Comparison of ENCODE assay signal across 8 cellular contexts in genomic region chr1:156801409-156802121, GRCh38. TPM values are rescaled to one million over a fixed set of nuclear protein-coding genes. Genes with fewer than 3 reads are reported as not detected.
DNase-seq lines count a peak whose midpoint lies in the region; ATAC-seq and TF ChIP-seq lines count a peak whose summit lies in the region.

No MANE protein-coding gene starts in this region.

- CTCF ChIA-PET in AG04449 (lab: Yijun Ruan, JAX) (interaction anchor here (0.8 to 29.3 kb wide), 25 partner anchors 10 to 125 kb away, joined by 3 to 476 read pairs (median 7); partner anchors contain the start of genes INSRR, ISG20L2, LRRC71 and METTL25B), mammary epithelial cell (lab: Charles Lee; ENCODE audit: low non-redundant PET) (no interaction called here)
- CTCF ChIA-PET in activated CD8-positive, alpha-beta T cell treated with anti-CD3 and anti-CD28 coated beads for 36 hours (lab: Charles Lee) = interaction anchor here (1.2 to 10.4 kb wide), 9 partner anchors 9 to 126 kb away, joined by 4 to 214 read pairs (median 6); partner anchors contain the start of genes INSRR and NTRK1

- BruUV-seq in mammary epithelial cell (replicated peaks; lab: Mats Ljungman, UMichigan) = no TSS peak

- peak; percentile 58 for TF ChIP-seq CTCF in AG04449 (IDR thresholded peaks at IDR 0.05; ENCODE audit: insufficient read depth, low read length, missing control alignments)
- no peak for TF ChIP-seq CTCF in activated CD8-positive, alpha-beta T cell treated with anti-CD3 and anti-CD28 coated beads for 36 hours (IDR thresholded peaks at IDR 0.05)
- peak; percentile 56 for TF ChIP-seq CTCF in cardiac muscle cell (IDR thresholded peaks at IDR 0.05; ENCODE audit: low read depth, low read length)
- TF ChIP-seq CTCF in mammary epithelial cell (conservative IDR thresholded peaks at IDR 0.05 in 1 of 2, IDR thresholded peaks at IDR 0.05 in 1 of 2; ENCODE audit: extremely low read depth in 1 of 2, insufficient read depth in 1 of 2, low read depth in 1 of 2, low read length in 2 of 2) = no peak

- no peak overlapping the region for H3K4me3 Mint-ChIP-seq in activated CD8-positive, alpha-beta T cell treated with anti-CD3 and anti-CD28 coated beads for 36 hours

- in situ Hi-C loops in mammary epithelial cell (cut with MboI; ENCODE audit: low sequenced_read_pairs in 2 of 2) = no loop called here

- ATAC-seq in activated CD8-positive, alpha-beta T cell treated with anti-CD3 and anti-CD28 coated beads for 36 hours = no peak
- ATAC-seq in HG03108 (IDR thresholded peaks at IDR 0.05; ENCODE audit: unreplicated experiment) = no peak
- ATAC-seq in GM19467 (IDR thresholded peaks at IDR 0.05; ENCODE audit: unreplicated experiment) = no peak

- H3K36me3 ChIP-seq in cardiac muscle cell (peaks cover 33% of the 10 kb centered on the region), mammary epithelial cell (ENCODE audit: insufficient read depth, low read length) (peaks cover 19% of the 10 kb centered on the region)

- H3K4me3 ChIP-seq in AG04449 (ENCODE audit: low read depth, low read length) (no peak overlapping the region), cardiac muscle cell (no peak overlapping the region), mammary epithelial cell (replicated peaks in 1 of 3; ENCODE audit: insufficient read depth in 1 of 3, low read depth in 2 of 3, low read length in 3 of 3) (no peak overlapping the region)

- 94% methylated on average over 7 of the region's 7 CpGs for WGBS in mammary epithelial cell (ENCODE audit: low coverage, missing lambda C conversion rate)

- H3K4me1 ChIP-seq in cardiac muscle cell (ENCODE audit: low read depth) (peaks cover 14% of the 10 kb centered on the region), mammary epithelial cell (ENCODE audit: insufficient read depth, low read length) (no peaks in the 10 kb centered on the region)

- no peaks in the 10 kb centered on the region for H4K20me1 ChIP-seq in mammary epithelial cell (ENCODE audit: insufficient read depth, low read length)

- H3K9me3 ChIP-seq in cardiac muscle cell (ENCODE audit: low read depth) (no peaks in the 10 kb centered on the region), mammary epithelial cell (replicated peaks; ENCODE audit: insufficient read depth, low read length) (no peaks in the 10 kb centered on the region)

- peaks cover 28% of the 10 kb centered on the region for H3K36me3 Mint-ChIP-seq in activated CD8-positive, alpha-beta T cell treated with anti-CD3 and anti-CD28 coated beads for 36 hours (ENCODE audit: low read depth)

- H2AFZ ChIP-seq in mammary epithelial cell (ENCODE audit: low read depth, low read length) = no peak overlapping the region

- H3K27ac ChIP-seq in cardiac muscle cell (peak overlapping the region; percentile 61), mammary epithelial cell (ENCODE audit: insufficient read depth, low read depth, low read length) (no peak overlapping the region)

- peak overlapping the region; percentile 60 for H3K27ac Mint-ChIP-seq in activated CD8-positive, alpha-beta T cell treated with anti-CD3 and anti-CD28 coated beads for 36 hours

- dilution Hi-C loops in mammary epithelial cell (cut with HindIII; ENCODE audit: low sequenced_read_pairs) = loop anchor here (5.0 kb wide), 2 partner anchors 56 to 64 kb away; partner anchors contain the start of gene INSRR

- no peaks in the 10 kb centered on the region for H3K9me3 Mint-ChIP-seq in activated CD8-positive, alpha-beta T cell treated with anti-CD3 and anti-CD28 coated beads for 36 hours

- POLR2A ChIA-PET in AG04449 (lab: Yijun Ruan, JAX) = interaction anchor here (0.6 to 1.5 kb wide), 4 partner anchors 11 to 75 kb away, joined by 3 to 4 read pairs (median 4); no protein-coding TSS in a partner anchor
- POLR2A ChIA-PET in activated CD8-positive, alpha-beta T cell treated with anti-CD3 and anti-CD28 coated beads for 36 hours (lab: Charles Lee) = interaction anchor here (0.6 to 5.0 kb wide), 16 partner anchors 9 to 163 kb away, joined by 3 to 20 read pairs (median 4); partner anchors contain the start of genes INSRR, ISG20L2, METTL25B and NTRK1

- peaks cover 8% of the 10 kb centered on the region for H3K4me1 Mint-ChIP-seq in activated CD8-positive, alpha-beta T cell treated with anti-CD3 and anti-CD28 coated beads for 36 hours (ENCODE audit: low read depth)

- intact Hi-C loops in activated CD8-positive, alpha-beta T cell treated with anti-CD3 and anti-CD28 coated beads for 36 hours (cut with micrococcal nuclease) = loop anchor here (5.0 kb wide), 1 partner anchor 56 kb away; the partner anchor contains the start of gene INSRR
- intact Hi-C loops in posterior cingulate gyrus (cut with DNase I) = no loop called here
- intact Hi-C loops in mammary epithelial cell (cut with micrococcal nuclease) = no loop called here

- H3K4me2 ChIP-seq in mammary epithelial cell (ENCODE audit: insufficient read depth, low read depth, low read length) = no peak overlapping the region

- no peaks in the 10 kb centered on the region for H3K27me3 Mint-ChIP-seq in activated CD8-positive, alpha-beta T cell treated with anti-CD3 and anti-CD28 coated beads for 36 hours

- H3K27me3 ChIP-seq in cardiac muscle cell (no peaks in the 10 kb centered on the region), mammary epithelial cell (ENCODE audit: insufficient read depth, low read length) (no peaks in the 10 kb centered on the region)

- peak; percentile 87 for DNase-seq in AG04449 (ENCODE audit: low read depth, low spot score)
- DNase-seq in GDM1 (lab: John Stamatoyannopoulos, UW) = peak; percentile 55
- no peak for DNase-seq in activated CD8-positive, alpha-beta T cell treated with anti-CD3 and anti-CD28 coated beads for 36 hours
- DNase-seq in cardiac muscle cell (ENCODE audit: low read depth in 1 of 2, low spot score in 1 of 2) = peak; percentile 59 to 95
- DNase-seq in posterior cingulate gyrus = no peak
- DNase-seq in mammary epithelial cell = no peak

- H3K9ac ChIP-seq in mammary epithelial cell (ENCODE audit: insufficient read depth, low read length) = no peak overlapping the region

- no peaks in the 10 kb centered on the region for H3K79me2 ChIP-seq in mammary epithelial cell (ENCODE audit: insufficient read depth, low read length)

RNA-seq across cellular contexts. Expression of gene SH2D2A, which starts 15.1 kb away (rescaled TPM):
- total RNA-seq in activated CD8-positive, alpha-beta T cell treated with anti-CD3 and anti-CD28 coated beads for 36 hours = 100 to 1,000 TPM; 297 to 315 TPM
- total RNA-seq in cardiac muscle cell (2.7 and 3.8 TPM in 2 replicates), mammary epithelial cell (1 to 10 TPM in 1 of 2 donors, not detected in 1; 3.6 TPM)
- polyA plus RNA-seq in cardiac muscle cell (1.1 and 5.2 TPM in 2 replicates), mammary epithelial cell (1.8 TPM)
- 2.4 TPM for polyA minus RNA-seq in mammary epithelial cell

RNA-seq across cellular contexts. Expression of gene PRCC, which starts 34.2 kb away (rescaled TPM):
- 10 to 100 TPM; 69.8 to 70.6 TPM for total RNA-seq in activated CD8-positive, alpha-beta T cell treated with anti-CD3 and anti-CD28 coated beads for 36 hours
- total RNA-seq in cardiac muscle cell (117 and 126 TPM in 2 replicates), mammary epithelial cell (10 to 100 TPM; 22.2 to 69.7 TPM)
- polyA plus RNA-seq in cardiac muscle cell (118 and 150 TPM in 2 replicates), mammary epithelial cell (102 TPM)
- 169 TPM for polyA minus RNA-seq in mammary epithelial cell

RNA-seq across cellular contexts. Expression of gene HDGF, which starts 50.1 kb away (rescaled TPM):
- total RNA-seq in activated CD8-positive, alpha-beta T cell treated with anti-CD3 and anti-CD28 coated beads for 36 hours = 100 to 1,000 TPM; 232 to 235 TPM
- 207 and 480 TPM in 2 replicates for total RNA-seq in cardiac muscle cell
- polyA plus RNA-seq in cardiac muscle cell = 176 and 238 TPM in 2 replicates
- 100 to 1,000 TPM; 122 to 332 TPM for total RNA-seq in mammary epithelial cell
- polyA plus RNA-seq in mammary epithelial cell = 159 TPM
- polyA minus RNA-seq in mammary epithelial cell = 309 TPM

RNA-seq across cellular contexts. Expression of gene INSRR, which starts 57.4 kb away (rescaled TPM):
- under 1 TPM; 0.47 to 0.54 TPM for total RNA-seq in activated CD8-positive, alpha-beta T cell treated with anti-CD3 and anti-CD28 coated beads for 36 hours
- total RNA-seq in cardiac muscle cell (0.18 and 0.21 TPM in 2 replicates), mammary epithelial cell (not detected)
- polyA plus RNA-seq in cardiac muscle cell (0.11 and 0.30 TPM in 2 replicates), mammary epithelial cell (not detected)
- polyA minus RNA-seq in mammary epithelial cell = not detected

RNA-seq across cellular contexts. Expression of gene NTRK1, which starts 59.1 kb away (rescaled TPM):
- 10 to 100 TPM; 23.5 to 25.9 TPM for total RNA-seq in activated CD8-positive, alpha-beta T cell treated with anti-CD3 and anti-CD28 coated beads for 36 hours
- 3.6 and 3.8 TPM in 2 replicates for total RNA-seq in cardiac muscle cell
- 2.4 and 3.9 TPM in 2 replicates for polyA plus RNA-seq in cardiac muscle cell
- not detected for total RNA-seq in mammary epithelial cell
- not detected for polyA plus RNA-seq in mammary epithelial cell
- polyA minus RNA-seq in mammary epithelial cell = 2.9 TPM

Comparison
In these comparisons a context has a peak if more than half of its experiments do, and no peak if none do; other contexts are left out.
1. DNase-seq: peak in AG04449 (single experiment), GDM1 (single experiment) and cardiac muscle cell (2 of 2); none in activated CD8-positive, alpha-beta T cell treated with anti-CD3 and anti-CD28 coated beads for 36 hours (single experiment), posterior cingulate gyrus (0 of 10) and mammary epithelial cell (single experiment).
2. CTCF ChIP-seq: peak in AG04449 (single experiment) and cardiac muscle cell (single experiment); none in activated CD8-positive, alpha-beta T cell treated with anti-CD3 and anti-CD28 coated beads for 36 hours (single experiment) and mammary epithelial cell (0 of 2).
3. RNA of gene SH2D2A, which starts 15.1 kb away (total RNA-seq): 297 to 315 TPM in activated CD8-positive, alpha-beta T cell treated with anti-CD3 and anti-CD28 coated beads for 36 hours; 3.6 TPM in mammary epithelial cell and 2.7 to 3.8 TPM in cardiac muscle cell; every median in the first group is over 10 times any median in the second.